Comparison of ENCODE assay signal across 8 cellular contexts in the genomic region with DNA sequence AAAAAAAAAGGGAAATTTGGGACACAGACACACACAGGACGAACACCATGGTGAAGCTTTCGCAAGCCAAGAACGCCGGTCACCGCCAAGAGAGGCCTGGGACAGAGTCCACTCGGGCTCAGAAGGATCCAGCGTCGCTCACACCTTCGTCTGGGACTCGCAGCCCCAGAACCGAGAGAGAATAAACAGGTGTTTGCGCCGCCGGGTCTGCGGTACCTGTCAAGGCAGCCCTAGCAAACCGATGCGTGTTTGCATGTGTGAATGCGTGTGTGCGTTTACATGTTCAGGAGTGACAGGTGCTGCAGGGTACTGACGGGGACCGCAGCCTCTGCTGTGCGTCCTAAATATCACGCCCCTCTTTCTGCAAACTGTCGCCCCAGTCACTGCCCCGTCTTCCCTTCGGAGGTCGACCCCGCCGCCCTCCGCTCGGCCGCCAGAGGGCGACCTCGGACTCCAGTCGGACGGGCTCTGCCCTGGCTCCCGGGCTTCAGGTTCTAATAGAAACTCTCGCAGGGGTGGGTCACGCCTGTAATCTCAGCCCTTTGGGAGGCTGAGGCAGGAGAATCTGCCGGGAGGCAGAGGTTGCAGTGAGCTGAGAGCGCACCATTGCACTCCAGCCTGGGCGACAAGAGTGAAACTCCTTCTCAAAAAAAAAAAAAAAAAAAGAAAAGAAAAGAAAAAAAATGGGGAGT. TPM values are rescaled to one million over a fixed set of nuclear protein-coding genes. Genes with fewer than 3 reads are reported as not detected.
DNase-seq lines count a peak whose midpoint lies in the region; ATAC-seq, FAIRE-seq and TF ChIP-seq lines count a peak whose summit lies in the region.

No MANE protein-coding gene starts in this region.

- no peaks in the 10 kb centered on the region for H3K9me1 ChIP-seq in endothelial cell of umbilical vein (replicated peaks; ENCODE audit: control insufficient read depth, extremely low read depth, insufficient read depth, low read length)

- peak overlapping the region in 2 of 3 experiments; percentile 23 to 26 for H3K4me3 ChIP-seq in endothelial cell of umbilical vein (replicated peaks in 1 of 3; ENCODE audit: insufficient read depth in 1 of 3, low read depth in 1 of 3, low read length in 3 of 3)
- peak overlapping the region; percentile 59 to 65 for H3K4me3 ChIP-seq in mucosa of rectum (ENCODE audit: low read length in 2 of 2)

- POLR2A ChIA-PET in endothelial cell of umbilical vein (lab: Charles Lee): no interaction called here

- H3K79me2 ChIP-seq in endothelial cell of umbilical vein (ENCODE audit: control insufficient read depth, insufficient read depth, low read length): no peaks in the 10 kb centered on the region

- H3K9ac ChIP-seq in endothelial cell of umbilical vein (replicated peaks; ENCODE audit: extremely low read depth, insufficient read depth, low read length) (no peak overlapping the region), mucosa of rectum (ENCODE audit: low read depth in 1 of 2, low read length in 2 of 2) (peak overlapping the region; percentile 32 to 48)

- no TSS peak for BruUV-seq in endothelial cell of umbilical vein (replicated peaks; lab: Mats Ljungman, UMichigan)

- peak; percentile 94 for FAIRE-seq in endothelial cell of umbilical vein (lab: Jason Lieb, UNC)

- CTCF ChIA-PET in endothelial cell of umbilical vein (lab: Charles Lee): interaction anchor here (0.8 to 2.9 kb wide), 21 partner anchors 8 to 387 kb away, joined by 3 to 26 read pairs (median 4); no protein-coding TSS in a partner anchor

- H4K20me1 ChIP-seq in endothelial cell of umbilical vein (replicated peaks; ENCODE audit: control insufficient read depth, extremely low read depth, insufficient read depth, low read length): no peaks in the 10 kb centered on the region

- peak overlapping the region; percentile 65 for H3K4me2 ChIP-seq in endothelial cell of umbilical vein (ENCODE audit: insufficient read depth, low read length)

- DNase-seq in Daoy (ENCODE audit: low read depth): peak; percentile 78
- peak; percentile 63 to 73 for DNase-seq in NOMO-1 (lab: John Stamatoyannopoulos, UW; ENCODE audit: unreplicated experiment in 2 of 2)
- peak; percentile 61 to 87 (median 72) for DNase-seq in activated CD8-positive, alpha-beta memory T cell treated with anti-CD3 and anti-CD28 coated beads for 48 hours (ENCODE audit: low read depth in 2 of 3, low spot score in 2 of 3)
- peak; percentile 64 for DNase-seq in endothelial cell of umbilical vein (ENCODE audit: low read depth, low spot score)
- peak; percentile 83 for DNase-seq in stimulated activated CD8-positive, alpha-beta memory T cell treated with anti-CD3 and anti-CD28 coated beads, Interleukin-4, amount 100 ng/mL, for 24 hours (ENCODE audit: low read depth)

- peak; percentile 82 to 97 for TF ChIP-seq CTCF in endothelial cell of umbilical vein (IDR thresholded peaks at IDR 0.05; ENCODE audit: extremely low read depth in 1 of 2, insufficient read depth in 1 of 2, low read depth in 1 of 2, low read length in 2 of 2)

- H2AFZ ChIP-seq in endothelial cell of umbilical vein (ENCODE audit: low read depth, low read length): peak overlapping the region; percentile 64

- H3K27me3 ChIP-seq in endothelial cell of umbilical vein (ENCODE audit: control insufficient read depth in 2 of 2, insufficient read depth in 2 of 2, low read length in 2 of 2) (no peaks in the 10 kb centered on the region), mucosa of rectum (ENCODE audit: control insufficient read depth in 2 of 2, insufficient read depth in 2 of 2, low read length in 2 of 2) (no peaks in the 10 kb centered on the region)

- H3K27ac ChIP-seq in endothelial cell of umbilical vein (ENCODE audit: insufficient read depth, low read depth, low read length) (no peak overlapping the region), mucosa of rectum (ENCODE audit: low read depth in 2 of 2, low read length in 2 of 2) (no peak overlapping the region)

- dilution Hi-C loops in endothelial cell of umbilical vein (cut with MboI; ENCODE audit: extremely low pct_ligation_motif_present, low sequenced_read_pairs): no loop called here

- no peak for TF ChIP-seq POLR2A in endothelial cell of umbilical vein (IDR thresholded peaks at IDR 0.05; ENCODE audit: low read depth, low read length)
- no peak for TF ChIP-seq POLR2A in GM18505 (IDR thresholded peaks at IDR 0.05; ENCODE audit: borderline replicate concordance, extremely low read depth, insufficient read depth, insufficient read length)

- H3K36me3 ChIP-seq in endothelial cell of umbilical vein (ENCODE audit: control insufficient read depth in 2 of 2, extremely low read depth in 1 of 2, insufficient read depth in 2 of 2, low read length in 2 of 2) (no peaks in the 10 kb centered on the region), mucosa of rectum (ENCODE audit: control insufficient read depth in 2 of 2, insufficient read depth in 2 of 2, low read length in 2 of 2) (peaks cover 0 to 5% of the 10 kb centered on the region in 2 donors)

- H3K4me1 ChIP-seq in endothelial cell of umbilical vein (ENCODE audit: control insufficient read depth, extremely low read depth, insufficient read depth, low read length) (peaks cover 4% of the 10 kb centered on the region), mucosa of rectum (ENCODE audit: control insufficient read depth in 2 of 2, insufficient read depth in 2 of 2, low read length in 2 of 2) (peaks cover 10 to 11% of the 10 kb centered on the region in 2 donors)

- ATAC-seq in HG03139 (IDR thresholded peaks at IDR 0.05; ENCODE audit: unreplicated experiment) (peak; percentile 65), GM18505 (IDR thresholded peaks at IDR 0.05; ENCODE audit: unreplicated experiment) (no peak)

- intact Hi-C loops in endothelial cell of umbilical vein (cut with micrococcal nuclease): loop anchor here (1.0 to 2.0 kb wide), 3 partner anchors 64 to 222 kb away; partner anchors contain the start of gene AP3D1

- H3K9me3 ChIP-seq in endothelial cell of umbilical vein (replicated peaks; ENCODE audit: control insufficient read depth, insufficient read depth, low read length) (no peaks in the 10 kb centered on the region), mucosa of rectum (ENCODE audit: control insufficient read depth in 2 of 2, low read length in 2 of 2) (no peaks in the 10 kb centered on the region)

TF ChIP-seq in endothelial cell of umbilical vein, 7 proteins besides CTCF, POLR2A, EP300 and RAD21:
- no peak for TF ChIP-seq POLR2AphosphoS5 (IDR thresholded peaks at IDR 0.05; ENCODE audit: insufficient read depth, low read depth, low read length)
- no peak for TF ChIP-seq EZH2 (IDR thresholded peaks at IDR 0.05; ENCODE audit: borderline replicate concordance, low read depth, low read length, severe bottlenecking)

RNA-seq across cellular contexts. Expression of gene CSNK1G2, which starts 11.8 kb away (rescaled TPM):
- 53.9 and 54.1 TPM in 2 replicates for total RNA-seq in Daoy (2014; rRNA removed; shearing (Covaris generic))
- total RNA-seq in endothelial cell of umbilical vein: 93.8 and 96.6 TPM in 2 replicates
- polyA plus RNA-seq in endothelial cell of umbilical vein: 110 and 134 TPM in 2 replicates
- polyA plus RNA-seq in endothelial cell of umbilical vein (2011; cell fraction: cytosol; rRNA removed): 38.8 and 65.3 TPM in 2 replicates
- polyA plus RNA-seq in endothelial cell of umbilical vein (2011; cell fraction: nucleus; rRNA removed): 260 and 290 TPM in 2 replicates
- polyA plus RNA-seq in endothelial cell of umbilical vein (2012): 55.9 and 84.3 TPM in 2 replicates
- polyA minus RNA-seq in endothelial cell of umbilical vein: 54.4 and 69.3 TPM in 2 replicates
- 32.7 TPM for polyA minus RNA-seq in endothelial cell of umbilical vein (2011; cell fraction: cytosol; rRNA and poly(A)+ RNA removed)
- polyA minus RNA-seq in endothelial cell of umbilical vein (2011; cell fraction: nucleus; rRNA and poly(A)+ RNA removed): 30.7 and 61.8 TPM in 2 replicates

RNA-seq across cellular contexts. Expression of gene ADAT3, which starts 24.0 kb away (rescaled TPM):
- 4.0 and 11.1 TPM in 2 replicates for total RNA-seq in Daoy (2014; rRNA removed; shearing (Covaris generic))
- 8.0 and 11.7 TPM in 2 replicates for total RNA-seq in endothelial cell of umbilical vein
- polyA plus RNA-seq in endothelial cell of umbilical vein: 5.7 and 8.6 TPM in 2 replicates
- 1.1 and 2.6 TPM in 2 replicates for polyA plus RNA-seq in endothelial cell of umbilical vein (2011; cell fraction: cytosol; rRNA removed)
- 3.4 and 3.8 TPM in 2 replicates for polyA plus RNA-seq in endothelial cell of umbilical vein (2011; cell fraction: nucleus; rRNA removed)
- polyA plus RNA-seq in endothelial cell of umbilical vein (2012): 1.7 and 2.9 TPM in 2 replicates
- 2.0 and 3.3 TPM in 2 replicates for polyA minus RNA-seq in endothelial cell of umbilical vein
- polyA minus RNA-seq in endothelial cell of umbilical vein (2011; cell fraction: cytosol; rRNA and poly(A)+ RNA removed): 5.0 TPM
- 2.8 and 7.1 TPM in 2 replicates for polyA minus RNA-seq in endothelial cell of umbilical vein (2011; cell fraction: nucleus; rRNA and poly(A)+ RNA removed)

RNA-seq across cellular contexts. Expression of gene SCAMP4, which starts 24.0 kb away (rescaled TPM):
- 51.6 and 65.8 TPM in 2 replicates for total RNA-seq in Daoy (2014; rRNA removed; shearing (Covaris generic))
- total RNA-seq in endothelial cell of umbilical vein: 68.2 and 72.2 TPM in 2 replicates
- 24.4 and 29.6 TPM in 2 replicates for polyA plus RNA-seq in endothelial cell of umbilical vein
- polyA plus RNA-seq in endothelial cell of umbilical vein (2011; cell fraction: cytosol; rRNA removed): 16.1 and 22.8 TPM in 2 replicates
- polyA plus RNA-seq in endothelial cell of umbilical vein (2011; cell fraction: nucleus; rRNA removed): 33.4 and 36.5 TPM in 2 replicates
- 28.5 and 51.3 TPM in 2 replicates for polyA plus RNA-seq in endothelial cell of umbilical vein (2012)
- 23.8 and 26.8 TPM in 2 replicates for polyA minus RNA-seq in endothelial cell of umbilical vein
- 29.4 TPM for polyA minus RNA-seq in endothelial cell of umbilical vein (2011; cell fraction: cytosol; rRNA and poly(A)+ RNA removed)
- polyA minus RNA-seq in endothelial cell of umbilical vein (2011; cell fraction: nucleus; rRNA and poly(A)+ RNA removed): 16.2 and 22.0 TPM in 2 replicates

RNA-seq across cellular contexts. Expression of gene ABHD17A, which starts 43.9 kb away (rescaled TPM):
- 66.9 and 76.5 TPM in 2 replicates for total RNA-seq in Daoy (2014; rRNA removed; shearing (Covaris generic))
- total RNA-seq in endothelial cell of umbilical vein: 89.8 and 97.0 TPM in 2 replicates
- 143 and 179 TPM in 2 replicates for polyA plus RNA-seq in endothelial cell of umbilical vein
- polyA plus RNA-seq in endothelial cell of umbilical vein (2011; cell fraction: cytosol; rRNA removed): 38.4 and 71.7 TPM in 2 replicates
- 76.9 and 77.9 TPM in 2 replicates for polyA plus RNA-seq in endothelial cell of umbilical vein (2011; cell fraction: nucleus; rRNA removed)
- 29.4 and 57.3 TPM in 2 replicates for polyA plus RNA-seq in endothelial cell of umbilical vein (2012)
- 41.1 and 52.8 TPM in 2 replicates for polyA minus RNA-seq in endothelial cell of umbilical vein
- polyA minus RNA-seq in endothelial cell of umbilical vein (2011; cell fraction: cytosol; rRNA and poly(A)+ RNA removed): 28.8 TPM
- polyA minus RNA-seq in endothelial cell of umbilical vein (2011; cell fraction: nucleus; rRNA and poly(A)+ RNA removed): 11.6 and 18.8 TPM in 2 replicates
